Comparison of ENCODE assay signal across 8 cellular contexts in the genomic region with DNA sequence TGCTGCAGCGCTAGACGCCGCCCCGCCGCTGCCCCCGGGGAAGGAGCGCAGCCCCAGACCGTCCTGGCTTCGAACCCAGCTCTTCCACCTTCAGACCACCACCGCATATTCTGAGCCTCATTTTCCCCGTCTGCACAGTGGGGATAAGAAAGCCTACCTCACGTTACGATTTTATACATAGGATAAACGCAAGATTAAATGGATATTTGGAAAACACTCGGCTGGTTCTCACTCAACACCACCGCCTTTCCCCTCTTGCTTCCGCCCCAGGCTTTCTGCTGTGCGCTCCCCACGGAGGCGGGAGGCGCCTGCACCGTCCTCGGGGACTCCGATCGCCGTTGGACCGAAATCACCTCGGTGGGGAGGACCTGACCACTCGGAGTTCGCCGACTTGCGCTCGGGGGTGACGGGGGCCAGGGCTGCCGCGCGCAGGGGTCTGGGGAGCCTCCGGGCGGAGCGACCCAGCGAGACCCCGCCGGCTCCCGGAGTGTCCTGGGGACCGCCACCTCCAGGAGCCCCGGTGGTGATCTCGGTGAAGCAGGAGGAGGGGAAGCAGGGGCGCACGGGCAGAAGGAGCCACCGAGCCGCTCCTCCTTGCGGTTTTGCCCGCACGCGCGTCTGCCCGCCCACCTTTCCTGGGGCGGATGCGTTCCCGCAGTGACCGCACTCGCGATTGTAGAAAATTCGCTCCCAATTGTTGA. TPM values are rescaled to one million over a fixed set of nuclear protein-coding genes. Genes with fewer than 3 reads are reported as not detected.
DNase-seq lines count a peak whose midpoint lies in the region; ATAC-seq, FAIRE-seq and TF ChIP-seq lines count a peak whose summit lies in the region.

No MANE protein-coding gene starts in this region.

- DNase-seq in A549 (ENCODE audit: low read depth in 1 of 2, low spot score in 1 of 2) (peak; percentile 30 to 61), WERI-Rb-1 (peak; percentile 43), chondrocyte (ENCODE audit: low spot score) (no peak), lower leg skin (ENCODE audit: low spot score in 2 of 2) (no peak)
- DNase-seq in stimulated activated effector memory CD8-positive, alpha-beta T cell treated with anti-CD3 and anti-CD28 coated beads, Interleukin-12 subunit alpha, Interleukin-12 subunit beta, amount 100 ng/mL, for 72 hours (ENCODE audit: low spot score in 2 of 2), result peak; percentile 45 to 77

- no peaks in the 10 kb centered on the region for H3K9me3 Mint-ChIP-seq in chondrocyte (ENCODE audit: low read depth)
- H3K9me3 Mint-ChIP-seq in stimulated activated effector memory CD8-positive, alpha-beta T cell treated with anti-CD3 and anti-CD28 coated beads, Interleukin-12 subunit alpha, Interleukin-12 subunit beta, amount 100 ng/mL, for 72 hours, result no peaks in the 10 kb centered on the region

- CTCF ChIA-PET in A549 (lab: Yijun Ruan, JAX), result interaction anchor here (0.7 to 10.7 kb wide), 29 partner anchors 7 to 687 kb away, joined by 3 to 185 read pairs (median 5); a partner anchor contains a TSS

- peak; percentile 15 to 27 for ATAC-seq in A549
- peak; percentile 13 for ATAC-seq in GM18868 (IDR thresholded peaks at IDR 0.05; ENCODE audit: unreplicated experiment)
- ATAC-seq in HG03521 (IDR thresholded peaks at IDR 0.05; ENCODE audit: unreplicated experiment), result peak; percentile 15
- ATAC-seq in stimulated activated effector memory CD8-positive, alpha-beta T cell treated with anti-CD3 and anti-CD28 coated beads, Interleukin-12 subunit alpha, Interleukin-12 subunit beta, amount 100 ng/mL, for 72 hours, result peak; percentile 25
- ATAC-seq in GM21825 (IDR thresholded peaks at IDR 0.05; ENCODE audit: unreplicated experiment), result no peak

- peak; percentile 36 for TF ChIP-seq POLR2A in A549 (IDR thresholded peaks at IDR 0.05; ENCODE audit: low read length)
- no peak for TF ChIP-seq POLR2A in lower leg skin (IDR thresholded peaks at IDR 0.05)

- H3K9me3 ChIP-seq in A549 (no peaks in the 10 kb centered on the region), WERI-Rb-1 (ENCODE audit: severe bottlenecking) (no peaks in the 10 kb centered on the region)

- peaks cover 20% of the 10 kb centered on the region; the same call in 2 of the 3 replicates for H3K4me1 ChIP-seq in A549

- no peak; a peak in 1 of 5 replicates for TF ChIP-seq RAD21 in A549 (conservative IDR thresholded peaks at IDR 0.05 in 1 of 2, IDR thresholded peaks at IDR 0.05 in 1 of 2)

- TF ChIP-seq CTCF in A549 (IDR thresholded peaks at IDR 0.05), result no peak
- no peak for TF ChIP-seq CTCF in WERI-Rb-1 (IDR thresholded peaks at IDR 0.05; ENCODE audit: low read depth, low read length)
- peak; percentile 25 for TF ChIP-seq CTCF in chondrocyte (IDR thresholded peaks at IDR 0.05)
- TF ChIP-seq CTCF in lower leg skin (IDR thresholded peaks at IDR 0.05), result no peak

- H3K27me3 ChIP-seq in WERI-Rb-1 (ENCODE audit: insufficient read depth, low read depth, severe bottlenecking), result no peaks in the 10 kb centered on the region

- H3K4me2 ChIP-seq in A549, result peak overlapping the region; percentile 88

- TF ChIP-seq EP300 in A549 (IDR thresholded peaks at IDR 0.05), result no peak

- WGBS in A549 (ENCODE audit: missing lambda C conversion rate), result 2% methylated on average over 49 of the region's 64 CpGs
- 0 to 1% methylated on average over 39 to 58 of the region's 64 CpGs for WGBS in lower leg skin, 2 donors

- H3K4me3 ChIP-seq in A549 (peak overlapping the region; percentile 83), WERI-Rb-1 (ENCODE audit: low read depth, low read length) (peak overlapping the region; percentile 79), lower leg skin (ENCODE audit: low read depth, poor library complexity, severe bottlenecking) (peak overlapping the region; percentile 70)

- no peaks in the 10 kb centered on the region for H3K27me3 Mint-ChIP-seq in chondrocyte (ENCODE audit: low read depth)

- FAIRE-seq in A549 (lab: Jason Lieb, UNC), result no peak

- POLR2A ChIA-PET in A549 (lab: Yijun Ruan, JAX), result interaction anchor here (0.9 to 2.7 kb wide), 6 partner anchors 91 to 492 kb away, joined by 3 to 25 read pairs (median 4); a partner anchor contains a TSS

- no peaks in the 10 kb centered on the region for H3K36me3 Mint-ChIP-seq in chondrocyte (ENCODE audit: low read depth)
- peaks cover 20% of the 10 kb centered on the region for H3K36me3 Mint-ChIP-seq in stimulated activated effector memory CD8-positive, alpha-beta T cell treated with anti-CD3 and anti-CD28 coated beads, Interleukin-12 subunit alpha, Interleukin-12 subunit beta, amount 100 ng/mL, for 72 hours

- H3K36me3 ChIP-seq in WERI-Rb-1, result no peaks in the 10 kb centered on the region; the same call in 1 of the 2 replicates

- H3K27ac ChIP-seq in A549, result peak overlapping the region; percentile 91 to 93
- peak overlapping the region; percentile 82 for H3K27ac ChIP-seq in WERI-Rb-1

- H3K4me3 Mint-ChIP-seq in chondrocyte (ENCODE audit: unreplicated experiment), result peak overlapping the region; percentile 86
- peak overlapping the region; percentile 86 for H3K4me3 Mint-ChIP-seq in stimulated activated effector memory CD8-positive, alpha-beta T cell treated with anti-CD3 and anti-CD28 coated beads, Interleukin-12 subunit alpha, Interleukin-12 subunit beta, amount 100 ng/mL, for 72 hours

- peak overlapping the region; percentile 90 for H3K27ac Mint-ChIP-seq in chondrocyte (ENCODE audit: unreplicated experiment)
- H3K27ac Mint-ChIP-seq in stimulated activated effector memory CD8-positive, alpha-beta T cell treated with anti-CD3 and anti-CD28 coated beads, Interleukin-12 subunit alpha, Interleukin-12 subunit beta, amount 100 ng/mL, for 72 hours, result peak overlapping the region; percentile 84

- intact Hi-C loops in lower leg skin (cut with DNase I; ENCODE audit: low total_unique reads), result no loop called here

- H3K4me1 Mint-ChIP-seq in chondrocyte (ENCODE audit: low read depth), result peaks cover 51% of the 10 kb centered on the region
- peaks cover 55% of the 10 kb centered on the region for H3K4me1 Mint-ChIP-seq in stimulated activated effector memory CD8-positive, alpha-beta T cell treated with anti-CD3 and anti-CD28 coated beads, Interleukin-12 subunit alpha, Interleukin-12 subunit beta, amount 100 ng/mL, for 72 hours

TF ChIP-seq in A549, 52 proteins besides CTCF, POLR2A, EP300 and RAD21:
- TF ChIP-seq SREBF2 (IDR thresholded peaks at IDR 0.05) (no peak), MAZ (IDR thresholded peaks at IDR 0.05; ENCODE audit: borderline replicate concordance, low read depth, low read length) (no peak), KDM1A (IDR thresholded peaks at IDR 0.05; ENCODE audit: low read depth) (0 out of 2 replicates have a peak, but pooled peaks have one; percentile 9)
- TF ChIP-seq, protein P1, sequence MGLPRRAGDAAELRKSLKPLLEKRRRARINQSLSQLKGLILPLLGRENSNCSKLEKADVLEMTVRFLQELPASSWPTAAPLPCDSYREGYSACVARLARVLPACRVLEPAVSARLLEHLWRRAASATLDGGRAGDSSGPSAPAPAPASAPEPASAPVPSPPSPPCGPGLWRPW (IDR thresholded peaks at IDR 0.05), result no peak
- TF ChIP-seq, protein P2, sequence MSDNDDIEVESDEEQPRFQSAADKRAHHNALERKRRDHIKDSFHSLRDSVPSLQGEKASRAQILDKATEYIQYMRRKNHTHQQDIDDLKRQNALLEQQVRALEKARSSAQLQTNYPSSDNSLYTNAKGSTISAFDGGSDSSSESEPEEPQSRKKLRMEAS (IDR thresholded peaks at IDR 0.05), result peak; percentile 36
- TF ChIP-seq, protein P3, sequence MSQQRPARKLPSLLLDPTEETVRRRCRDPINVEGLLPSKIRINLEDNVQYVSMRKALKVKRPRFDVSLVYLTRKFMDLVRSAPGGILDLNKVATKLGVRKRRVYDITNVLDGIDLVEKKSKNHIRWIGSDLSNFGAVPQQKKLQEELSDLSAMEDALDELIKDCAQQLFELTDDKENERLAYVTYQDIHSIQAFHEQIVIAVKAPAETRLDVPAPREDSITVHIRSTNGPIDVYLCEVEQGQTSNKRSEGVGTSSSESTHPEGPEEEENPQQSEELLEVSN (IDR thresholded peaks at IDR 0.05; ENCODE audit: borderline replicate concordance, low read depth), result peak; percentile 58; the same call in 1 of the 2 replicates
- TF ChIP-seq, protein P4, sequence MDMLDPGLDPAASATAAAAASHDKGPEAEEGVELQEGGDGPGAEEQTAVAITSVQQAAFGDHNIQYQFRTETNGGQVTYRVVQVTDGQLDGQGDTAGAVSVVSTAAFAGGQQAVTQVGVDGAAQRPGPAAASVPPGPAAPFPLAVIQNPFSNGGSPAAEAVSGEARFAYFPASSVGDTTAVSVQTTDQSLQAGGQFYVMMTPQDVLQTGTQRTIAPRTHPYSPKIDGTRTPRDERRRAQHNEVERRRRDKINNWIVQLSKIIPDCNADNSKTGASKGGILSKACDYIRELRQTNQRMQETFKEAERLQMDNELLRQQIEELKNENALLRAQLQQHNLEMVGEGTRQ (IDR thresholded peaks at IDR 0.05), result no peak
TF ChIP-seq in A549: peak in this region for 3.

RNA-seq across cellular contexts. Expression of a gene that starts 4.0 kb away (rescaled TPM):
- polyA plus RNA-seq in A549 (2011; rRNA removed), result 0.09 and 0.18 TPM in 2 replicates
- 0.28 and 0.29 TPM in 2 replicates for polyA plus RNA-seq in A549 (2012; cell fraction: cytosol; rRNA removed)
- 0.41 and 0.49 TPM in 2 replicates for polyA plus RNA-seq in A549 (2012; cell fraction: nucleus; rRNA removed)
- polyA plus RNA-seq in A549 (2017; fragmentation: RNase III; extraction: RNeasy Plus Mini Kit Qiagen cat#74134 plus additional on column Dnase treatment), result 0.13 to 0.23 TPM (median 0.18 TPM) in 3 replicates
- polyA minus RNA-seq in A549 (2011; rRNA and poly(A)+ RNA removed), result 0.33 and 0.78 TPM in 2 replicates
- 2.8 to 3.9 TPM (median 2.9 TPM) in 3 replicates for total RNA-seq in chondrocyte
- 1 to 10 TPM in 2 of 4 donors, under 1 TPM in 1, not detected in 1; 0.25 to 4.2 (median 1.2) TPM for total RNA-seq in lower leg skin

Comparison
In these comparisons a context has a peak if more than half of its experiments do, and no peak if none do; other contexts are left out.
1. DNase-seq: peak in A549 (2 of 2), WERI-Rb-1 (single experiment) and stimulated activated effector memory CD8-positive, alpha-beta T cell treated with anti-CD3 and anti-CD28 coated beads, Interleukin-12 subunit alpha, Interleukin-12 subunit beta, amount 100 ng/mL, for 72 hours (2 of 2); none in chondrocyte (single experiment) and lower leg skin (0 of 2).
2. Peak in every context shown above with its lines, with median percentiles within 50 percentile points of each other: H3K4me3 ChIP-seq.